In the genomic region with DNA sequence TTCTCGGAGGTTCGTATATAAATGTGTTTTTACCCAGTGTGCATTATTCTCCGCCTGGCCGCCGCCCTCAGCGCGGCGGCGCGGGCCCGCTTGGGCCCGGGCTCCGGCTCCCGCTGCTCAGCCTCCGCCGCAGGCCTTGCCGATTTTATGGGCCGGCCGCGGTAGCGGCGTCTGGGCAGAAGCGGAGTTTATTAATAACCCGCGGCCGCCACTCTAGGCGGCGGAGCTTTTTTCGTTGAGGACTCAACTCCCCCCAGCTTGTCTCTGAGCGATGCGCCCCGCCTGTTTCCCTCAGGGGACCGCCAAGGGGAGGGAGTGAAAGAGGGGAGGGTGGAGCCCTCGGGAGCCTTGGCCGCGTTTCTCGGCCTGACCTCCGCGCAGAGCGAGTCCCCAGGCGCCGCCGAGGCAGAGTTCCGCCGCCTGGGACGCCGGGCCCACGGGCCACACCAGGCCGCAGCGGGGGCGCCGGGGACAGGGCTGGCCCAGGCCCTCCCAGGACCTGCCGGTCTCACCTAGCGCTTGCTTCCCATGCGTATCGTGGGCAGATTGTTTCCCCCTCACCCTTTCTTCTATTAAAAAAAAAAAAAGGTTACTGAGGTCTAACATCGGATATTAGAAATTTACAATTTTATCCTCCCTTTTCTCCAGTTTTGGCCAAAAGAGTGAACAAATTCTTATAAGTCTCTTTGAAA, we compare ENCODE assay signal across 8 cellular contexts. TPM values are rescaled to one million over a fixed set of nuclear protein-coding genes. Genes with fewer than 3 reads are reported as not detected.
A peak's percentile ranks its signal among the peaks of the same experiment; 100 is the strongest.
DNase-seq lines count a peak whose midpoint lies in the region; ATAC-seq, FAIRE-seq and TF ChIP-seq lines count a peak whose summit lies in the region.

No MANE protein-coding gene starts in this region.

- TF ChIP-seq POLR2A in GM12891 (IDR thresholded peaks at IDR 0.05; ENCODE audit: low read depth, low read length): peak; percentile 76

- peak; percentile 80 for FAIRE-seq in GM12891 (lab: Jason Lieb, UNC)

- peak overlapping the region; percentile 99 for H3K27ac Mint-ChIP-seq in progenitor cell of endocrine pancreas

- H3K36me3 Mint-ChIP-seq in progenitor cell of endocrine pancreas (ENCODE audit: insufficient read depth): peaks cover 9% of the 10 kb centered on the region

- H3K27me3 Mint-ChIP-seq in progenitor cell of endocrine pancreas: no peaks in the 10 kb centered on the region

- H3K4me1 Mint-ChIP-seq in progenitor cell of endocrine pancreas (ENCODE audit: low read depth): peaks cover 7% of the 10 kb centered on the region

- H3K9me3 Mint-ChIP-seq in progenitor cell of endocrine pancreas (ENCODE audit: low read depth): peaks cover 3% of the 10 kb centered on the region

- DNase-seq in GM12891 (ENCODE audit: insufficient read length, low spot score) (peak; percentile 71), NCI-H1105 (lab: John Stamatoyannopoulos, UW) (peak; percentile 91), SW480 (ENCODE audit: low spot score) (peak; percentile 91), amniotic stem cell (lab: John Stamatoyannopoulos, UW) (peak; percentile 50), left cardiac atrium (peak; percentile 91), progenitor cell of endocrine pancreas (ENCODE audit: low spot score, unreplicated experiment) (peak; percentile 68), ureter (ENCODE audit: low spot score) (peak; percentile 91)

- TF ChIP-seq CTCF in progenitor cell of endocrine pancreas (IDR thresholded peaks at IDR 0.05; ENCODE audit: unreplicated experiment): no peak

- intact Hi-C loops in left cardiac atrium (cut with DNase I): no loop called here

- ATAC-seq in HG02623 (IDR thresholded peaks at IDR 0.05; ENCODE audit: unreplicated experiment) (peak; percentile 41), left cardiac atrium (peak; percentile 78 to 87)

- H3K4me3 Mint-ChIP-seq in progenitor cell of endocrine pancreas (ENCODE audit: low read depth): peak overlapping the region; percentile 95

TF ChIP-seq in GM12891, 5 proteins besides CTCF, POLR2A, EP300 and RAD21:
- no peak for TF ChIP-seq PAX5 (IDR thresholded peaks at IDR 0.05; ENCODE audit: insufficient read depth, low read length, severe bottlenecking)
- TF ChIP-seq POLR2AphosphoS5 (IDR thresholded peaks at IDR 0.05; ENCODE audit: low read depth, low read length): peak; percentile 82
- no peak; the same call in 1 of the 2 replicates for TF ChIP-seq POU2F2 (IDR thresholded peaks at IDR 0.05; ENCODE audit: low read depth, low read length)
- TF ChIP-seq TAF1 (IDR thresholded peaks at IDR 0.05; ENCODE audit: low read depth, low read length): peak; percentile 85
- TF ChIP-seq SPI1 (IDR thresholded peaks at IDR 0.05; ENCODE audit: low read depth, low read length): no peak
TF ChIP-seq in GM12891: peak in this region for 2.

RNA-seq across cellular contexts. Expression of gene ZNF143, which starts 0.4 kb away (rescaled TPM):
- polyA plus RNA-seq in GM12891 (2012; ENCODE audit: low read depth, missing spikeins): 12.3 TPM
- total RNA-seq in left cardiac atrium: 10 to 100 TPM; 22.2 to 24.0 TPM
- total RNA-seq in progenitor cell of endocrine pancreas: 42.6 and 50.8 TPM in 2 replicates
- 19.9 TPM for total RNA-seq in ureter

Comparison
In these comparisons a context has a peak if more than half of its experiments do, and no peak if none do; other contexts are left out.
1. Peak in every context shown above with its lines: DNase-seq and ATAC-seq.